11 cellular contexts compared by ENCODE assay signal in the genomic region with DNA sequence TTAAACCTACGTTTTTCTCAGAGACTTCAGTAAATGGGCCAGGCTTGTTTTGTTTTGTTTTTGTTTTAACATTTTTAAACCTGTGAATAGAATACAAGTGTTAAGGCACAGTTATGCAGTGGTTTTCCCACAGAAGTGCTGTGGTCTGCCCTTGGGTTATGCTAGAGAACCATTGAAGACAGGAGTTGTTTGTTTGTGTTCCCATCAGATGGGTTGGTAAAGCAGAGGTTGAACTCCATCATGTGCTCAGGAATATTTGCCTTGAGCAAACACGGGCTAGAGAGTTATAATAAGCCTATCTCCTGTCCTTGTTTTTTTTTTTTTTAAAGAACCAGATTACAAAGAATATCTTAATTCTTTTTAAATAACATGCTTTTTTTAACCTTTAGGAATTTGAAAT. TPM values are rescaled to one million over a fixed set of nuclear protein-coding genes. Genes with fewer than 3 reads are reported as not detected.
DNase-seq lines count a peak whose midpoint lies in the region; ATAC-seq and TF ChIP-seq lines count a peak whose summit lies in the region.
"Had no signal": no experiment of that assay in that cellular context is flagged by ENCODE, and none has a peak within 500 bp of the region (broad histone marks: within the 10 kb centered on the region; RNA-seq: fewer than 3 reads in every experiment).

No MANE protein-coding gene starts in this region.

- POLR2A ChIA-PET in activated CD8-positive, alpha-beta T cell treated with anti-CD3 and anti-CD28 coated beads, Interleukin-2, amount 10 ng/mL, durations not matched to agents 7 days and 5 days (lab: Charles Lee): no interaction called here
- POLR2A ChIA-PET in activated CD8-positive, alpha-beta T cell treated with anti-CD3 and anti-CD28 coated beads for 36 hours (lab: Charles Lee): no interaction called here
- POLR2A ChIA-PET in activated CD4-positive, alpha-beta memory T cell treated with anti-CD3 and anti-CD28 coated beads for 36 hours (lab: Charles Lee): interaction anchor here (0.7 to 0.9 kb wide), 2 partner anchors 20 to 41 kb away, joined by 3 to 4 read pairs; no protein-coding TSS in a partner anchor

- ATAC-seq in activated CD8-positive, alpha-beta T cell treated with anti-CD3 and anti-CD28 coated beads, Interleukin-2, amount 10 ng/mL, durations not matched to agents 7 days and 5 days: no peak
- no peak for ATAC-seq in activated CD8-positive, alpha-beta T cell treated with anti-CD3 and anti-CD28 coated beads for 36 hours
- no peak for ATAC-seq in GM19463 (IDR thresholded peaks at IDR 0.05; ENCODE audit: unreplicated experiment)

- H3K27ac Mint-ChIP-seq in activated CD8-positive, alpha-beta T cell treated with anti-CD3 and anti-CD28 coated beads, Interleukin-2, amount 10 ng/mL, durations not matched to agents 7 days and 5 days: peak overlapping the region; percentile 60
- no peak overlapping the region for H3K27ac Mint-ChIP-seq in activated CD8-positive, alpha-beta T cell treated with anti-CD3 and anti-CD28 coated beads for 36 hours
- H3K27ac Mint-ChIP-seq in activated CD4-positive, alpha-beta memory T cell treated with anti-CD3 and anti-CD28 coated beads for 36 hours: no peak overlapping the region

- H3K36me3 Mint-ChIP-seq in activated CD8-positive, alpha-beta T cell treated with anti-CD3 and anti-CD28 coated beads, Interleukin-2, amount 10 ng/mL, durations not matched to agents 7 days and 5 days (ENCODE audit: low read depth): no peaks in the 10 kb centered on the region
- no peaks in the 10 kb centered on the region for H3K36me3 Mint-ChIP-seq in activated CD8-positive, alpha-beta T cell treated with anti-CD3 and anti-CD28 coated beads for 36 hours (ENCODE audit: low read depth)
- no peaks in the 10 kb centered on the region for H3K36me3 Mint-ChIP-seq in activated CD4-positive, alpha-beta memory T cell treated with anti-CD3 and anti-CD28 coated beads for 36 hours

- TF ChIP-seq POLR2A in testis (IDR thresholded peaks at IDR 0.05): no peak

- H3K4me1 ChIP-seq in testis: peaks cover 34% of the 10 kb centered on the region
- H3K4me1 ChIP-seq: HAP-1 had no signal

- intact Hi-C loops in activated CD8-positive, alpha-beta T cell treated with anti-CD3 and anti-CD28 coated beads for 36 hours (cut with micrococcal nuclease): loop anchor here (2.0 kb wide), 1 partner anchor 113 kb away; the partner anchor contains the start of gene RFESD
- intact Hi-C loops in testis (cut with DNase I; ENCODE audit: low total_unique reads): no loop called here
- intact Hi-C loops in activated CD4-positive, alpha-beta memory T cell treated with anti-CD3 and anti-CD28 coated beads for 36 hours (cut with micrococcal nuclease): loop anchor here (1.0 to 5.0 kb wide), 7 partner anchors 47 to 523 kb away; no protein-coding TSS in a partner anchor

- H3K4me1 Mint-ChIP-seq in activated CD8-positive, alpha-beta T cell treated with anti-CD3 and anti-CD28 coated beads, Interleukin-2, amount 10 ng/mL, durations not matched to agents 7 days and 5 days (ENCODE audit: low read depth): peaks cover 35% of the 10 kb centered on the region
- H3K4me1 Mint-ChIP-seq in activated CD8-positive, alpha-beta T cell treated with anti-CD3 and anti-CD28 coated beads for 36 hours (ENCODE audit: low read depth): peaks cover 29% of the 10 kb centered on the region
- peaks cover 23% of the 10 kb centered on the region for H3K4me1 Mint-ChIP-seq in activated CD4-positive, alpha-beta memory T cell treated with anti-CD3 and anti-CD28 coated beads for 36 hours (ENCODE audit: low read depth)

- no peak for DNase-seq in activated CD8-positive, alpha-beta T cell treated with anti-CD3 and anti-CD28 coated beads, Interleukin-2, amount 10 ng/mL, durations not matched to agents 7 days and 5 days
- DNase-seq in activated CD8-positive, alpha-beta T cell treated with anti-CD3 and anti-CD28 coated beads for 36 hours: no peak
- peak; percentile 73 for DNase-seq in RPMI7951 (ENCODE audit: low read depth)
- peak; percentile 93 for DNase-seq in iris pigment epithelial cell (ENCODE audit: low read depth)
- no peak for DNase-seq in testis
- DNase-seq in activated effector memory CD4-positive, alpha-beta T cell treated with Interleukin-2 at 50 U/mL for 16 hours: no peak
- no peak for DNase-seq in activated CD4-positive, alpha-beta memory T cell treated with anti-CD3 and anti-CD28 coated beads for 36 hours
- DNase-seq: activated T-cell treated with anti-CD3 and anti-CD28 coated beads, Interleukin-2, amount 50 U/mL, for 24 hours; NCI-H524 had no signal

- H3K4me3 ChIP-seq in testis: no peak overlapping the region
- H3K4me3 ChIP-seq: HAP-1 had no signal

- WGBS in testis, 2 donors: 40 to 51% methylated on average over 2 of the region's 2 CpGs

- no peak for TF ChIP-seq CTCF in activated CD8-positive, alpha-beta T cell treated with anti-CD3 and anti-CD28 coated beads for 36 hours (IDR thresholded peaks at IDR 0.05)
- no peak for TF ChIP-seq CTCF in testis (IDR thresholded peaks at IDR 0.05)

- H3K9me3 ChIP-seq in testis: no peaks in the 10 kb centered on the region
- H3K9me3 ChIP-seq: HAP-1 had no signal

- peaks cover 3% of the 10 kb centered on the region for H3K27me3 Mint-ChIP-seq in activated CD8-positive, alpha-beta T cell treated with anti-CD3 and anti-CD28 coated beads, Interleukin-2, amount 10 ng/mL, durations not matched to agents 7 days and 5 days (ENCODE audit: low read depth)
- no peaks in the 10 kb centered on the region for H3K27me3 Mint-ChIP-seq in activated CD8-positive, alpha-beta T cell treated with anti-CD3 and anti-CD28 coated beads for 36 hours
- peaks cover 4% of the 10 kb centered on the region for H3K27me3 Mint-ChIP-seq in activated CD4-positive, alpha-beta memory T cell treated with anti-CD3 and anti-CD28 coated beads for 36 hours
- H3K27me3 Mint-ChIP-seq: activated T-cell treated with anti-CD3 and anti-CD28 coated beads, Interleukin-2, amount 50 U/mL, for 24 hours had no signal

- H3K27ac ChIP-seq in testis: peak overlapping the region; percentile 35 to 71

- no peak overlapping the region for H3K4me3 Mint-ChIP-seq in activated CD8-positive, alpha-beta T cell treated with anti-CD3 and anti-CD28 coated beads, Interleukin-2, amount 10 ng/mL, durations not matched to agents 7 days and 5 days
- no peak overlapping the region for H3K4me3 Mint-ChIP-seq in activated CD8-positive, alpha-beta T cell treated with anti-CD3 and anti-CD28 coated beads for 36 hours
- no peak overlapping the region for H3K4me3 Mint-ChIP-seq in activated CD4-positive, alpha-beta memory T cell treated with anti-CD3 and anti-CD28 coated beads for 36 hours

- H3K9me3 Mint-ChIP-seq in activated CD8-positive, alpha-beta T cell treated with anti-CD3 and anti-CD28 coated beads, Interleukin-2, amount 10 ng/mL, durations not matched to agents 7 days and 5 days (ENCODE audit: insufficient read depth): no peaks in the 10 kb centered on the region
- H3K9me3 Mint-ChIP-seq in activated CD8-positive, alpha-beta T cell treated with anti-CD3 and anti-CD28 coated beads for 36 hours: no peaks in the 10 kb centered on the region
- no peaks in the 10 kb centered on the region for H3K9me3 Mint-ChIP-seq in activated CD4-positive, alpha-beta memory T cell treated with anti-CD3 and anti-CD28 coated beads for 36 hours
- H3K9me3 Mint-ChIP-seq: activated T-cell treated with anti-CD3 and anti-CD28 coated beads, Interleukin-2, amount 50 U/mL, for 24 hours had no signal

- no peaks in the 10 kb centered on the region for H3K36me3 ChIP-seq in testis (ENCODE audit: low read depth, missing control alignments)

- CTCF ChIA-PET in activated CD8-positive, alpha-beta T cell treated with anti-CD3 and anti-CD28 coated beads, Interleukin-2, amount 10 ng/mL, durations not matched to agents 7 days and 5 days (lab: Charles Lee): interaction anchor here (0.5 to 1.9 kb wide), 6 partner anchors 18 to 128 kb away, joined by 3 to 11 read pairs (median 4); no protein-coding TSS in a partner anchor
- CTCF ChIA-PET in activated CD8-positive, alpha-beta T cell treated with anti-CD3 and anti-CD28 coated beads for 36 hours (lab: Charles Lee): interaction anchor here (0.6 to 0.9 kb wide), 2 partner anchors 21 to 98 kb away, joined by 3 to 4 read pairs; no protein-coding TSS in a partner anchor
- CTCF ChIA-PET in activated CD4-positive, alpha-beta memory T cell treated with anti-CD3 and anti-CD28 coated beads for 36 hours (lab: Charles Lee): interaction anchor here (0.7 to 1.4 kb wide), 2 partner anchors 21 to 95 kb away, joined by 3 to 5 read pairs; no protein-coding TSS in a partner anchor

- no peaks in the 10 kb centered on the region for H3K27me3 ChIP-seq in testis

RNA-seq across cellular contexts. Expression of gene RHOBTB3, which starts 28.5 kb away (rescaled TPM):
- total RNA-seq in activated CD8-positive, alpha-beta T cell treated with anti-CD3 and anti-CD28 coated beads, Interleukin-2, amount 10 ng/mL, durations not matched to agents 7 days and 5 days: under 1 TPM; 0.21 to 0.32 TPM
- total RNA-seq in activated CD8-positive, alpha-beta T cell treated with anti-CD3 and anti-CD28 coated beads for 36 hours: 1 to 10 TPM in 1 of 2 experiments, under 1 TPM in 1; 0.50 to 1.1 TPM
- total RNA-seq in RPMI7951 (2014; rRNA removed; shearing (Covaris generic)): 64.2 and 70.2 TPM in 2 replicates
- total RNA-seq in testis: 100 to 1,000 TPM; 163 to 190 TPM
- 44.1 TPM for polyA plus RNA-seq in testis (ENCODE audit: insufficient read depth, low read depth, low replicate concordance)
- total RNA-seq in activated CD4-positive, alpha-beta memory T cell treated with anti-CD3 and anti-CD28 coated beads for 36 hours: under 1 TPM; 0.75 to 0.97 TPM

Comparison
In these comparisons a context has a peak if more than half of its experiments do, and no peak if none do; other contexts are left out.
1. DNase-seq: peak in RPMI7951 (single experiment) and iris pigment epithelial cell (single experiment); none in activated CD8-positive, alpha-beta T cell treated with anti-CD3 and anti-CD28 coated beads, Interleukin-2, amount 10 ng/mL, durations not matched to agents 7 days and 5 days (single experiment), activated CD8-positive, alpha-beta T cell treated with anti-CD3 and anti-CD28 coated beads for 36 hours (single experiment), testis (single experiment), activated effector memory CD4-positive, alpha-beta T cell treated with Interleukin-2 at 50 U/mL for 16 hours (single experiment) and activated CD4-positive, alpha-beta memory T cell treated with anti-CD3 and anti-CD28 coated beads for 36 hours (single experiment).
2. RNA of gene RHOBTB3, which starts 28.5 kb away (total RNA-seq): 163 to 190 TPM in testis and 64.2 to 70.2 TPM in RPMI7951; 0.50 to 1.1 TPM in activated CD8-positive, alpha-beta T cell treated with anti-CD3 and anti-CD28 coated beads for 36 hours, 0.75 to 0.97 TPM in activated CD4-positive, alpha-beta memory T cell treated with anti-CD3 and anti-CD28 coated beads for 36 hours and 0.21 to 0.32 TPM in activated CD8-positive, alpha-beta T cell treated with anti-CD3 and anti-CD28 coated beads, Interleukin-2, amount 10 ng/mL, durations not matched to agents 7 days and 5 days; every median in the first group is over 10 times any median in the second.